8 cellular contexts compared by ENCODE assay signal in the genomic region with DNA sequence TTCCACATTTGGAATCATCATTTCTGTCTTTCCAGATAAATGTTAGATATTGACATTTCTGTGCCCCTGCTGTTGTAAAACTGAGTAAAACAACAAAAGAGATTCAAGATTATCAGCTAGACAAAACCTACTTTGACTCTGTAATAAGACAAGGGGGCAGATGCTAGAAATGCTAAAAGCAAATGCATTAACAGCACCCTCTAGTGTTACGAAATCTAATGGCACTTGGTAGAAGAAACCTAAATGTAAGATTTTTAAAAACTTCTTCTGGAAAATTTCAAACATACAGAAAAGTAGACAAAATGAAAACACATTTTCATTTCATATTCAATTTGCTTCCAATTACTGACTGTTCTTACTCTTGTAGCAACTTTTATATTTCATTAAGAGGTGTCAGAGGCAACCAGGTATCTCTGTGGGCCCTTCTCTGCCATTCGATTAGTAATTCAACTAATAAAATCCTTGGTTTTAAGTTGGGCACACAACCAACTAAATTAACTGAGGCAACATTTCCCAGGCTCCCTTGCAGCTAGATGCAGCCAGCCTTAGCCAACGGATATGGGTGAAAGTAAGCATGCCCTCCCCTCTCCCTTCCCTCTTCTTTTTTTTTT. TPM values are rescaled to one million over a fixed set of nuclear protein-coding genes. Genes with fewer than 3 reads are reported as not detected.
DNase-seq lines count a peak whose midpoint lies in the region; ATAC-seq and TF ChIP-seq lines count a peak whose summit lies in the region.

No MANE protein-coding gene starts in this region.

- H3K27me3 ChIP-seq in esophagus muscularis mucosa (no peaks in the 10 kb centered on the region), neutrophil (no peaks in the 10 kb centered on the region)

- H3K9me3 ChIP-seq in esophagus muscularis mucosa (no peaks in the 10 kb centered on the region), neutrophil (no peaks in the 10 kb centered on the region)

- no peaks in the 10 kb centered on the region for H3K36me3 ChIP-seq in esophagus muscularis mucosa
- no peaks in the 10 kb centered on the region for H3K36me3 ChIP-seq in neutrophil

- H3K27ac ChIP-seq in esophagus muscularis mucosa (replicated peaks in 1 of 4) (no peak overlapping the region), neutrophil (peak overlapping the region; percentile 26)

- H3K4me3 ChIP-seq in esophagus muscularis mucosa (no peak overlapping the region), neutrophil (ENCODE audit: low read depth in 1 of 2, low read length in 1 of 2) (no peak overlapping the region)

- intact Hi-C loops in esophagus muscularis mucosa (cut with DNase I): no loop called here

- 47% methylated on average over 3 of the region's 3 CpGs for WGBS in esophagus muscularis mucosa

- peak; percentile 84 to 88 (median 85) for TF ChIP-seq CTCF in esophagus muscularis mucosa (IDR thresholded peaks at IDR 0.05)
- TF ChIP-seq CTCF in neutrophil (IDR thresholded peaks at IDR 0.05): peak; percentile 84

- ATAC-seq in HG02884 (IDR thresholded peaks at IDR 0.05; ENCODE audit: unreplicated experiment) (no peak), GM21381 (IDR thresholded peaks at IDR 0.05; ENCODE audit: unreplicated experiment) (no peak)

- no peak for TF ChIP-seq EP300 in esophagus muscularis mucosa (IDR thresholded peaks at IDR 0.05)

- peaks cover 0 to 5% (median 5%) of the 10 kb centered on the region in 4 donors for H3K4me1 ChIP-seq in esophagus muscularis mucosa
- peaks cover 7 to 10% of the 10 kb centered on the region in 2 experiments for H3K4me1 ChIP-seq in neutrophil (ENCODE audit: control insufficient read depth in 1 of 2, insufficient read depth in 1 of 2, low read depth in 1 of 2, low read length in 1 of 2)

- TF ChIP-seq POLR2A in esophagus muscularis mucosa (IDR thresholded peaks at IDR 0.05; ENCODE audit: low read depth): no peak

- DNase-seq in DMS 273 (lab: John Stamatoyannopoulos, UW; ENCODE audit: unreplicated experiment): peak; percentile 72
- DNase-seq in DMS 273 treated with DMSO at 0.1 percent for 48 hours (lab: John Stamatoyannopoulos, UW): no peak
- peak; percentile 65 for DNase-seq in MV-4-11 (lab: John Stamatoyannopoulos, UW)
- peak; percentile 79 for DNase-seq in SIG-M5 treated with dmso at 0.1 percent for 504 hours (lab: John Stamatoyannopoulos, UW; ENCODE audit: unreplicated experiment)
- no peak for DNase-seq in esophagus muscularis mucosa (ENCODE audit: extremely low spot score)

RNA-seq across cellular contexts. Expression of gene SLC23A2, which starts 45.0 kb away (rescaled TPM):
- total RNA-seq in esophagus muscularis mucosa: 10 to 100 TPM in 3 of 4 donors, 1 to 10 TPM in 1; 8.7 to 16.0 (median 12.2) TPM

Comparison
In these comparisons a context has a peak if more than half of its experiments do, and no peak if none do; other contexts are left out.
1. DNase-seq: peak in DMS 273 (single experiment), MV-4-11 (single experiment) and SIG-M5 treated with dmso at 0.1 percent for 504 hours (single experiment); none in DMS 273 treated with DMSO at 0.1 percent for 48 hours (single experiment) and esophagus muscularis mucosa (single experiment).